Comparison of ENCODE assay signal across 23 cellular contexts in the genomic region with DNA sequence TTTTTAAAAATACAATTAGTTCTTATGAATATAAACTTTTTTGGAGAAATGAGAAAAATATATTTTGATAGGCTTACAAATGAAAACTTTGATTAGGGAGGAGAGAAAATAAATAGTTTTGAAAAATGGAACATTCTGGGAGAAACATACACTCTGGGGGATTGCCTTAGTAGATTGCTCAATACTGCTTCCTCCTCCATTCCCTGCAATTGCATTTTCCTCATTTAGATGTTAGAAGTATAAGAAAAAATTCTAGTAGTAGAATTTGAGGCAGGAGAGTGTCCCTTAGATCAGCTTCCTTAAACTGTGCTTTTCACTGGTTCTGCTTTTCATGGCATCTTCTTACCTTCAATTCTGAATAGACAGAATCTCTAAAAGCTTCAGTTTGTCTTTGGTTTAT. TPM values are rescaled to one million over a fixed set of nuclear protein-coding genes. Genes with fewer than 3 reads are reported as not detected.
DNase-seq lines count a peak whose midpoint lies in the region; ATAC-seq, FAIRE-seq and TF ChIP-seq lines count a peak whose summit lies in the region.
"Had no signal": no experiment of that assay in that cellular context is flagged by ENCODE, and none has a peak within 500 bp of the region (broad histone marks: within the 10 kb centered on the region; RNA-seq: fewer than 3 reads in every experiment).

No MANE protein-coding gene starts in this region.

- no peak overlapping the region for H2BK120ac ChIP-seq in H1 (replicated peaks; ENCODE audit: low read depth, low read length)

- H3K56ac ChIP-seq in H1 (replicated peaks; ENCODE audit: insufficient read length, low read depth, low read length) = no peak overlapping the region

- H3K27ac ChIP-seq in OCI-LY7 (ENCODE audit: low read depth, low read length, poor library complexity, severe bottlenecking) (no peak overlapping the region), H1 (ENCODE audit: low read depth, low read length) (no peak overlapping the region)
- H3K27ac ChIP-seq in CD4-positive, alpha-beta T cell (ENCODE audit: low read depth, low read length) = no peak overlapping the region
- H3K27ac ChIP-seq: 22Rv1, right atrium auricular region had no signal

- H3K27ac Mint-ChIP-seq in CD4-positive, alpha-beta T cell = no peak overlapping the region
- H3K27ac Mint-ChIP-seq: activated CD4-positive, alpha-beta T cell treated with anti-CD3 and anti-CD28 coated beads, Interleukin-2, amount 10 ng/mL, durations not matched to agents 24 days and 14 days; activated CD8-positive, alpha-beta memory T cell treated with anti-CD3 and anti-CD28 coated beads, Interleukin-2, amount 10 ng/mL, durations not matched to agents 7 days and 5 days; activated naive CD4-positive, alpha-beta T cell treated with anti-CD3 and anti-CD28 coated beads, Interleukin-2, amount 50 U/mL, for 72 hours; activated T-helper 1 cell treated with anti-CD3 and anti-CD28 coated beads, Interleukin-12 subunit alpha, Interleukin-12 subunit beta, Interleukin-2, Interleukin-4 antibody, amounts not matched to agents 30 ng/mL and 10 ng/mL and 1 ng/mL, durations not matched to agents 14 hours and 24 hours and 36 hours; natural killer cell; T-helper 1 cell treated with Interleukin-12 subunit alpha and Interleukin-12 subunit beta and Interleukin-4 antibody, amounts not matched to agents 30 μg/mL and 1 μg/mL, for 36 hours; type B pancreatic cell had no signal

- no peak overlapping the region for H2BK5ac ChIP-seq in H1 (ENCODE audit: low read depth, low read length)

- H3K4me1 ChIP-seq in OCI-LY7 (ENCODE audit: insufficient read depth, low read length, poor library complexity, severe bottlenecking) (peaks cover 8% of the 10 kb centered on the region), H1 (replicated peaks in 1 of 4; ENCODE audit: control insufficient read depth in 3 of 4, insufficient read depth in 4 of 4, low read length in 3 of 4) (no peaks in the 10 kb centered on the region)

- TF ChIP-seq RAD21 in H1 (IDR thresholded peaks at IDR 0.05 in 1 of 2, conservative IDR thresholded peaks at IDR 0.05 in 1 of 2; ENCODE audit: low read depth in 2 of 2, low read length in 2 of 2) = no peak

- H3K9me3 ChIP-seq in OCI-LY7 (ENCODE audit: low read length) (no peaks in the 10 kb centered on the region), H1 (ENCODE audit: insufficient read depth in 2 of 2, low read depth in 1 of 2, low read length in 1 of 2) (no peaks in the 10 kb centered on the region)
- H3K9me3 ChIP-seq in CD4-positive, alpha-beta T cell (ENCODE audit: control insufficient read depth, low read length) = no peaks in the 10 kb centered on the region
- H3K9me3 ChIP-seq: right atrium auricular region had no signal

- intact Hi-C loops in OCI-LY7 (cut with micrococcal nuclease; ENCODE audit: unreplicated experiment) = no loop called here
- intact Hi-C loops in CD4-positive, alpha-beta T cell (cut with DNase I, micrococcal nuclease) = no loop called here

- H2AFZ ChIP-seq in OCI-LY7 (ENCODE audit: low read length) = no peak overlapping the region
- no peak overlapping the region for H2AFZ ChIP-seq in H1 (ENCODE audit: low read length)

- no peak overlapping the region for H2BK15ac ChIP-seq in H1 (ENCODE audit: low read length)

- no peak overlapping the region for H2BK20ac ChIP-seq in H1 (ENCODE audit: low read length)

- BruUV-seq in OCI-LY7 (replicated peaks; lab: Mats Ljungman, UMichigan) = TSS peak; percentile 51

- no peaks in the 10 kb centered on the region for H3K79me1 ChIP-seq in H1 (ENCODE audit: low read depth, low read length)

- no peak overlapping the region for H3K4me2 ChIP-seq in OCI-LY7 (ENCODE audit: low read length)
- H3K4me2 ChIP-seq in H1 (ENCODE audit: insufficient read depth in 1 of 2, low read depth in 2 of 2, low read length in 2 of 2) = no peak overlapping the region

- no peak overlapping the region for H3K4ac ChIP-seq in H1 (replicated peaks; ENCODE audit: insufficient read length, low read depth, low read length)

- H3K27me3 ChIP-seq in H1 (replicated peaks in 1 of 4; ENCODE audit: control insufficient read depth in 3 of 4, extremely low read depth in 1 of 4, insufficient read depth in 3 of 4, low read length in 3 of 4) = no peaks in the 10 kb centered on the region
- no peaks in the 10 kb centered on the region for H3K27me3 ChIP-seq in CD4-positive, alpha-beta T cell (ENCODE audit: control insufficient read depth, insufficient read depth, low read length)
- H3K27me3 ChIP-seq: right atrium auricular region had no signal

- TF ChIP-seq CTCF in OCI-LY7 (conservative IDR thresholded peaks at IDR 0.05; ENCODE audit: low read length) (no peak), H1 (IDR thresholded peaks at IDR 0.05; ENCODE audit: control extremely low read depth in 1 of 3, insufficient read depth in 1 of 3, low read depth in 1 of 3, low read length in 3 of 3) (no peak)
- no peak for TF ChIP-seq CTCF in CD4-positive, alpha-beta T cell (IDR thresholded peaks at IDR 0.05)

- H4K20me1 ChIP-seq in OCI-LY7 (ENCODE audit: insufficient read depth, low read length) (no peaks in the 10 kb centered on the region), H1 (replicated peaks in 1 of 2; ENCODE audit: control insufficient read depth in 1 of 2, insufficient read depth in 2 of 2, low read length in 2 of 2) (no peaks in the 10 kb centered on the region)

- H2AK5ac ChIP-seq in H1 (ENCODE audit: low read depth, low read length) = no peak overlapping the region

- no peak overlapping the region for H3K14ac ChIP-seq in H1 (ENCODE audit: insufficient read length)

- no peaks in the 10 kb centered on the region for H3K9me2 ChIP-seq in OCI-LY7 (ENCODE audit: insufficient read depth, low read length)

- no peaks in the 10 kb centered on the region for H3K79me2 ChIP-seq in OCI-LY7 (ENCODE audit: insufficient read depth, low read depth, low read length)
- no peaks in the 10 kb centered on the region for H3K79me2 ChIP-seq in H1 (ENCODE audit: control insufficient read depth in 1 of 2, insufficient read depth in 2 of 2, low read length in 2 of 2)

- no peak for ATAC-seq in GM19455 (IDR thresholded peaks at IDR 0.05; ENCODE audit: unreplicated experiment)
- ATAC-seq in CD4-positive, alpha-beta T cell (ENCODE audit: poor library complexity) = no peak
- ATAC-seq: activated CD8-positive, alpha-beta memory T cell treated with anti-CD3 and anti-CD28 coated beads, Interleukin-2, amount 10 ng/mL, durations not matched to agents 7 days and 5 days; activated naive CD4-positive, alpha-beta T cell treated with anti-CD3 and anti-CD28 coated beads, Interleukin-2, amount 50 U/mL, for 72 hours; GM12878; natural killer cell had no signal

- no peak for TF ChIP-seq EP300 in H1 (IDR thresholded peaks at IDR 0.05; ENCODE audit: borderline replicate concordance in 1 of 2, low read depth in 2 of 2, low read length in 2 of 2)

- H3K23me2 ChIP-seq in H1 (ENCODE audit: low read depth, low read length) = no peaks in the 10 kb centered on the region

- no peaks in the 10 kb centered on the region for H3K27me3 Mint-ChIP-seq in CD4-positive, alpha-beta T cell
- H3K27me3 Mint-ChIP-seq: activated CD4-positive, alpha-beta T cell treated with anti-CD3 and anti-CD28 coated beads, Interleukin-2, amount 10 ng/mL, durations not matched to agents 24 days and 14 days; activated CD8-positive, alpha-beta memory T cell treated with anti-CD3 and anti-CD28 coated beads, Interleukin-2, amount 10 ng/mL, durations not matched to agents 7 days and 5 days; type B pancreatic cell had no signal

- no peak overlapping the region for H3K18ac ChIP-seq in H1 (ENCODE audit: extremely low read depth, low read length)

- CTCF ChIA-PET in OCI-LY7 (lab: Charles Lee; ENCODE audit: unreplicated experiment) = no interaction called here
- CTCF ChIA-PET in H1 (lab: Charles Lee; ENCODE audit: partially characterized antibody) = interaction anchor here (0.9 kb wide), 1 partner anchor 10 kb away, joined by 4 read pairs; no protein-coding TSS in a partner anchor
- CTCF ChIA-PET in CD4-positive, alpha-beta T cell (lab: Charles Lee) = interaction anchor here (0.6 kb wide), 1 partner anchor 38 kb away, joined by 3 read pairs; no protein-coding TSS in a partner anchor

- H4K8ac ChIP-seq in H1 (ENCODE audit: extremely low read depth, insufficient read depth, low read length) = no peak overlapping the region

- H3K23ac ChIP-seq in H1 (ENCODE audit: insufficient read length) = no peak overlapping the region

- no peak overlapping the region for H4K91ac ChIP-seq in H1 (replicated peaks; ENCODE audit: insufficient read length, low read length)

- no peak overlapping the region for H3K4me3 Mint-ChIP-seq in CD4-positive, alpha-beta T cell
- H3K4me3 Mint-ChIP-seq: activated CD4-positive, alpha-beta T cell treated with anti-CD3 and anti-CD28 coated beads, Interleukin-2, amount 10 ng/mL, durations not matched to agents 24 days and 14 days; activated CD8-positive, alpha-beta memory T cell treated with anti-CD3 and anti-CD28 coated beads, Interleukin-2, amount 10 ng/mL, durations not matched to agents 7 days and 5 days; activated T-helper 1 cell treated with anti-CD3 and anti-CD28 coated beads, Interleukin-12 subunit alpha, Interleukin-12 subunit beta, Interleukin-2, Interleukin-4 antibody, amounts not matched to agents 30 ng/mL and 10 ng/mL and 1 ng/mL, durations not matched to agents 14 hours and 24 hours and 36 hours; natural killer cell; T-helper 1 cell treated with Interleukin-12 subunit alpha and Interleukin-12 subunit beta and Interleukin-4 antibody, amounts not matched to agents 30 μg/mL and 1 μg/mL, for 36 hours; type B pancreatic cell had no signal

- H3K4me3 ChIP-seq in OCI-LY7 (ENCODE audit: low read depth, low read length, poor library complexity, severe bottlenecking) = no peak overlapping the region
- H3K4me3 ChIP-seq in H1 (ENCODE audit: extremely low read depth in 1 of 4, insufficient read depth in 2 of 4, low read depth in 3 of 4, low read length in 4 of 4) = no peak overlapping the region
- H3K4me3 ChIP-seq: GM12878, right atrium auricular region had no signal

- DNase-seq in NOMO-1 treated with DMSO at 0.1 percent for 48 hours (lab: John Stamatoyannopoulos, UW; ENCODE audit: unreplicated experiment) (peak; percentile 32), NOMO-1 treated with dmso at 0.1 percent for 144 hours (lab: John Stamatoyannopoulos, UW; ENCODE audit: unreplicated experiment) (no peak), OCI-LY7 (ENCODE audit: low spot score) (no peak), H1 (ENCODE audit: low read depth in 1 of 2, low spot score in 2 of 2) (no peak), pons (ENCODE audit: low spot score) (peak; percentile 17)
- no peak for DNase-seq in activated effector memory CD4-positive, alpha-beta T cell treated with Interleukin-2 at 50 U/mL for 16 hours
- no peak for DNase-seq in CD4-positive, alpha-beta T cell
- DNase-seq: activated CD4-positive, alpha-beta T cell treated with anti-CD3 and anti-CD28 coated beads, Interleukin-2, amount 10 ng/mL, durations not matched to agents 24 days and 14 days; activated CD8-positive, alpha-beta memory T cell treated with anti-CD3 and anti-CD28 coated beads, Interleukin-2, amount 10 ng/mL, durations not matched to agents 7 days and 5 days; COR-L47; DMS79 treated with DMSO at 0.1 percent for 48 hours; natural killer cell; NCI-H146; NCI-H2171 treated with DMSO at 0.1 percent for 48 hours; NCI-H524 treated with DMSO at 0.1 percent for 48 hours had no signal

- H3K4me1 Mint-ChIP-seq in CD4-positive, alpha-beta T cell (ENCODE audit: low read depth) = no peaks in the 10 kb centered on the region

- H3K36me3 Mint-ChIP-seq in CD4-positive, alpha-beta T cell (ENCODE audit: low read depth) = peaks cover 55% of the 10 kb centered on the region
- H3K36me3 Mint-ChIP-seq: natural killer cell had no signal

- no peaks in the 10 kb centered on the region for H3K9me3 Mint-ChIP-seq in CD4-positive, alpha-beta T cell
- H3K9me3 Mint-ChIP-seq: activated naive CD4-positive, alpha-beta T cell treated with anti-CD3 and anti-CD28 coated beads, Interleukin-2, amount 50 U/mL, for 72 hours; activated T-helper 1 cell treated with anti-CD3 and anti-CD28 coated beads, Interleukin-12 subunit alpha, Interleukin-12 subunit beta, Interleukin-2, Interleukin-4 antibody, amounts not matched to agents 30 ng/mL and 10 ng/mL and 1 ng/mL, durations not matched to agents 14 hours and 24 hours and 36 hours; natural killer cell; type B pancreatic cell had no signal

- no peak overlapping the region for H3K9ac ChIP-seq in H1 (replicated peaks in 1 of 4; ENCODE audit: extremely low read depth in 1 of 4, low read depth in 3 of 4, low read length in 3 of 4)

- POLR2A ChIA-PET in OCI-LY7 (lab: Charles Lee) (no interaction called here), H1 (lab: Charles Lee; ENCODE audit: partially characterized antibody) (no interaction called here)
- POLR2A ChIA-PET in CD4-positive, alpha-beta T cell (lab: Charles Lee) = no interaction called here

- no peak for TF ChIP-seq POLR2A in H1 (IDR thresholded peaks at IDR 0.05; ENCODE audit: control extremely low read depth in 1 of 2, low read depth in 2 of 2, low read length in 2 of 2)

- peaks cover 17% of the 10 kb centered on the region for H3K36me3 ChIP-seq in OCI-LY7 (ENCODE audit: insufficient read depth, low read length)
- H3K36me3 ChIP-seq in H1 (ENCODE audit: control insufficient read depth in 2 of 4, insufficient read depth in 4 of 4, low read length in 3 of 4) = no peaks in the 10 kb centered on the region; a peak in 1 of 8 replicates

- H4K5ac ChIP-seq in H1 (ENCODE audit: insufficient read length, low read depth, low read length) = no peak overlapping the region

- no peak overlapping the region for H2BK12ac ChIP-seq in H1 (ENCODE audit: low read depth, low read length)

- FAIRE-seq in H1 (lab: Jason Lieb, UNC) = no peak
- FAIRE-seq: GM12878 had no signal

RNA-seq across cellular contexts. Expression of gene CTDSPL2, which starts 46.2 kb away (rescaled TPM):
- 138 and 218 TPM in 2 replicates for total RNA-seq in OCI-LY7 (2014; rRNA removed; shearing (Covaris generic))
- 88.0 and 95.4 TPM in 2 replicates for total RNA-seq in OCI-LY7 (2022)
- total RNA-seq in H1 (2021; fragmentation: NEBNext Ultra II Directional; extraction: Animal tissue kit (Norgen Biotek cat#: 25700)) = 64.5 and 64.7 TPM in 2 replicates
- 12.1 and 25.2 TPM in 2 replicates for polyA plus RNA-seq in H1 (2011; rRNA removed)
- 32.2 TPM for polyA plus RNA-seq in H1 (2011; cell fraction: cytosol; rRNA removed)
- 38.0 TPM for polyA plus RNA-seq in H1 (2011; cell fraction: nucleus; rRNA removed)
- 42.1 to 71.5 TPM (median 46.3 TPM) in 4 replicates for polyA plus RNA-seq in H1 (2012, experiment 1 of 2)
- polyA plus RNA-seq in H1 (2012, experiment 2 of 2) = 1.7 TPM
- polyA plus RNA-seq in H1 (2013, experiment 1 of 2) = 46.4 TPM
- 44.2 TPM for polyA plus RNA-seq in H1 (2013, experiment 2 of 2)
- polyA minus RNA-seq in H1 (2011; rRNA and poly(A)+ RNA removed) = 134 and 160 TPM in 2 replicates
- polyA minus RNA-seq in H1 (2011; cell fraction: cytosol; rRNA and poly(A)+ RNA removed) = 56.2 TPM
- polyA minus RNA-seq in H1 (2011; cell fraction: nucleus; rRNA and poly(A)+ RNA removed) = 225 TPM
- total RNA-seq in CD4-positive, alpha-beta T cell = 100 to 1,000 TPM; 106 to 113 TPM

Comparison
In these comparisons a context has a peak if more than half of its experiments do, and no peak if none do; other contexts are left out.
1. DNase-seq: peak in NOMO-1 treated with DMSO at 0.1 percent for 48 hours (single experiment) and pons (single experiment); none in NOMO-1 treated with dmso at 0.1 percent for 144 hours (single experiment), OCI-LY7 (single experiment), H1 (0 of 2), activated effector memory CD4-positive, alpha-beta T cell treated with Interleukin-2 at 50 U/mL for 16 hours (single experiment) and CD4-positive, alpha-beta T cell (0 of 10).